Comparison of ENCODE assay signal across 8 cellular contexts in the genomic region with DNA sequence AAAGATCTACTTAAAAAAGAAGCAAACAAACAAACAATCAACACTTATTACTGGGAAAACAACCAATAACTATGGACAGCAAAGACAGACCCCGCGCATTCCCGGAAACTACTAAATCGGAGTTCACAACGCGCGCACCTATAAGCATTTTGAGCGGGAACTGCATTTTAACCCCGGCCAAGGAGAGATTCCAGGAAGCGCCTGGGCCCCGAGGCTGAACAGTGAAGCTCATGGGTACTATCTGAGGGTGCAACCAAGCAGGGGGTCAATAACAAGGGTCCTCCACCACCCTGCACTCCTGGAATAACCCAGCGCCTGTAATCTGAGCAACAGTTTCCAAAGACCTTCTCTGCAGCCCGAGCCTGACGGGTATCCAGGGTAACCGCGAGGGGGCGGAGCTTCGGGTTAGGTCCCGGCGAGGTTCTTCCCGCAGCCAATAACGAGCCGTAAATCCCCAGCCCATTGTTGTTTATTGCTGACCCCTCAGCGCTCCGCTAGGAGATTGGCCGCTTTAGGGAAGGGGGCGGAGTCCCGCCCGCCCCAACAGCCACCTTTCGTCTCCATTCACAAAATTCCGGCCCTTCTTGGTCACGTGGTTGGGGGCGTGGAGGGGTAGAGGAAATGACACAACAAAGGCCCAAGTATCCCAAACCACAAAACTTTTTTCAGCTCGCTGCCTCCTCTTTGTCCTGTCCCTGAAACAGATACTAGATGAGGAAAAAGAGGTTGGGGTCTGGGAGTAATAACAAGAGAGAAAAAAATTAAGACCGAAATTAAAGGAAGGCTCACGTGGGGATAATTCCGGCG.
A peak's percentile ranks its signal among the peaks of the same experiment; 100 is the strongest.
DNase-seq lines count a peak whose midpoint lies in the region; ATAC-seq and TF ChIP-seq lines count a peak whose summit lies in the region.

No MANE protein-coding gene starts in this region.

- H3K27me3 ChIP-seq in neuron (ENCODE audit: insufficient read depth, low read length), result no peaks in the 10 kb centered on the region

- H3K4me3 ChIP-seq in LNCaP clone FGC (ENCODE audit: low read depth, low read length), result peak overlapping the region; percentile 42
- H3K4me3 ChIP-seq in neuron (ENCODE audit: low read length), result peak overlapping the region; percentile 79

- H3K27ac Mint-ChIP-seq in activated naive CD4-positive, alpha-beta T cell treated with anti-CD3 and anti-CD28 coated beads, Interleukin-2, amount 10 ng/mL, durations not matched to agents 7 days and 5 days, result no peak overlapping the region

- peak overlapping the region; percentile 99 for H2AFZ ChIP-seq in neuron (ENCODE audit: low read depth, low read length)

- H3K4me1 ChIP-seq in neuron (ENCODE audit: insufficient read depth, low read length), result peaks cover 27% of the 10 kb centered on the region

- no peaks in the 10 kb centered on the region for H3K36me3 Mint-ChIP-seq in activated naive CD4-positive, alpha-beta T cell treated with anti-CD3 and anti-CD28 coated beads, Interleukin-2, amount 10 ng/mL, durations not matched to agents 7 days and 5 days

- no peak for TF ChIP-seq CTCF in LNCaP clone FGC (IDR thresholded peaks at IDR 0.05; ENCODE audit: control insufficient read depth, extremely low read depth, insufficient read depth)

- H3K4me3 Mint-ChIP-seq in activated naive CD4-positive, alpha-beta T cell treated with anti-CD3 and anti-CD28 coated beads, Interleukin-2, amount 10 ng/mL, durations not matched to agents 7 days and 5 days, result no peak overlapping the region

- no peaks in the 10 kb centered on the region for H3K36me3 ChIP-seq in neuron (ENCODE audit: insufficient read depth, low read length)

- no peaks in the 10 kb centered on the region for H3K9me3 ChIP-seq in neuron (ENCODE audit: low read length)

- peak overlapping the region; percentile 64 for H3K27ac ChIP-seq in substantia nigra (ENCODE audit: low read depth, low read length, poor library complexity, severe bottlenecking)

- peak; percentile 74 for ATAC-seq in GM21825 (IDR thresholded peaks at IDR 0.05; ENCODE audit: unreplicated experiment)

- no peaks in the 10 kb centered on the region for H3K9me3 Mint-ChIP-seq in activated naive CD4-positive, alpha-beta T cell treated with anti-CD3 and anti-CD28 coated beads, Interleukin-2, amount 10 ng/mL, durations not matched to agents 7 days and 5 days

- H3K27me3 Mint-ChIP-seq in activated naive CD4-positive, alpha-beta T cell treated with anti-CD3 and anti-CD28 coated beads, Interleukin-2, amount 10 ng/mL, durations not matched to agents 7 days and 5 days, result no peaks in the 10 kb centered on the region

- CTCF ChIA-PET in activated naive CD4-positive, alpha-beta T cell treated with anti-CD3 and anti-CD28 coated beads, Interleukin-2, amount 10 ng/mL, durations not matched to agents 7 days and 5 days (lab: Charles Lee), result no interaction called here

- H3K4me1 Mint-ChIP-seq in activated naive CD4-positive, alpha-beta T cell treated with anti-CD3 and anti-CD28 coated beads, Interleukin-2, amount 10 ng/mL, durations not matched to agents 7 days and 5 days, result no peaks in the 10 kb centered on the region

- DNase-seq in DMS 273 treated with DMSO at 0.1 percent for 48 hours (lab: John Stamatoyannopoulos, UW) (peak; percentile 97), LNCaP clone FGC (ENCODE audit: low read depth) (peak; percentile 81), SHP77 (lab: John Stamatoyannopoulos, UW) (peak; percentile 99 to 100), globus pallidus (ENCODE audit: low spot score) (peak; percentile 96), substantia nigra (lab: John Stamatoyannopoulos, UW) (peak; percentile 50 to 98 (median 89))
- peak; percentile 59 for DNase-seq in activated naive CD4-positive, alpha-beta T cell treated with anti-CD3 and anti-CD28 coated beads, Interleukin-2, amount 10 ng/mL, durations not matched to agents 7 days and 5 days

Comparison
In these comparisons a context has a peak if more than half of its experiments do, and no peak if none do; other contexts are left out.
1. Peak in every context shown above with its lines: DNase-seq, ATAC-seq, H3K4me3 ChIP-seq and H3K27ac ChIP-seq.